ENCODE assay signal across 22 cellular contexts in genomic region chr2:213187386-213187785, GRCh38. TPM values are rescaled to one million over a fixed set of nuclear protein-coding genes. Genes with fewer than 3 reads are reported as not detected.
A peak's percentile ranks its signal among the peaks of the same experiment; 100 is the strongest.
DNase-seq lines count a peak whose midpoint lies in the region; ATAC-seq, FAIRE-seq and TF ChIP-seq lines count a peak whose summit lies in the region.
"Had no signal": no experiment of that assay in that cellular context is flagged by ENCODE, and none has a peak within 500 bp of the region (broad histone marks: within the 10 kb centered on the region; RNA-seq: fewer than 3 reads in every experiment).

No MANE protein-coding gene starts in this region.

- peaks cover 10% of the 10 kb centered on the region; the same call in 1 of the 2 replicates for H3F3A ChIP-seq in OCI-LY1 (ENCODE audit: insufficient read depth, low read length)

- H3K4me2 ChIP-seq in OCI-LY1 (ENCODE audit: low read length) (peak overlapping the region; percentile 53), osteoblast (ENCODE audit: insufficient read depth, low read length) (peak overlapping the region; percentile 17)

- H2AFZ ChIP-seq in OCI-LY1 (ENCODE audit: low read length) (no peak overlapping the region), osteoblast (ENCODE audit: low read length) (peak overlapping the region; percentile 21)
- H2AFZ ChIP-seq: PC-9 had no signal

- H3K9ac ChIP-seq in OCI-LY1 (ENCODE audit: low read length), result peak overlapping the region; percentile 48; the same call in 1 of the 2 replicates

- H3K27ac ChIP-seq in OCI-LY1 (ENCODE audit: low read depth, low read length, poor library complexity, severe bottlenecking) (peak overlapping the region; percentile 65), osteoblast (ENCODE audit: low read depth, low read length) (peak overlapping the region; percentile 73), left ventricle myocardium inferior (replicated peaks) (no peak overlapping the region)
- H3K27ac ChIP-seq: esophagus squamous epithelium, left lung, PC-9, prostate gland, testis had no signal

- no peak for ATAC-seq in GM18907 (IDR thresholded peaks at IDR 0.05; ENCODE audit: unreplicated experiment)
- ATAC-seq: activated CD4-positive, alpha-beta T cell treated with anti-CD3 and anti-CD28 coated beads for 36 hours; effector memory CD8-positive, alpha-beta T cell; stimulated activated naive B cell treated with anti-CD40 and anti-IgM and Interleukin-4, amounts not matched to agents 10 μg/mL and 1 μg/mL and 100 μg/mL, for 72 hours; T-cell had no signal

- H3K4me3 ChIP-seq in OCI-LY1 (ENCODE audit: low read depth, low read length, poor library complexity, severe bottlenecking) (peak overlapping the region; percentile 30), fibroblast of the aortic adventitia (ENCODE audit: low read depth, low read length) (no peak overlapping the region), osteoblast (ENCODE audit: insufficient read depth, low read length) (no peak overlapping the region), left ventricle myocardium inferior (no peak overlapping the region)
- H3K4me3 ChIP-seq: esophagus squamous epithelium, left lung, PC-9, prostate gland, testis had no signal

- H3K79me2 ChIP-seq in OCI-LY1 (ENCODE audit: insufficient read depth, low read length), result no peaks in the 10 kb centered on the region
- no peaks in the 10 kb centered on the region for H3K79me2 ChIP-seq in osteoblast (ENCODE audit: insufficient read depth, low read length)

- no peak for TF ChIP-seq POLR2A in GM12892 (IDR thresholded peaks at IDR 0.05; ENCODE audit: low read depth, low read length)

- intact Hi-C loops in left ventricle myocardium inferior (cut with micrococcal nuclease), result no loop called here

- TF ChIP-seq CTCF in OCI-LY1 (IDR thresholded peaks at IDR 0.05; ENCODE audit: low read length) (no peak), fibroblast of the aortic adventitia (IDR thresholded peaks at IDR 0.05; ENCODE audit: insufficient read depth, low read length) (no peak), osteoblast (IDR thresholded peaks at IDR 0.05; ENCODE audit: extremely low read depth, low read depth, low read length) (no peak), left ventricle myocardium inferior (IDR thresholded peaks at IDR 0.05; ENCODE audit: borderline replicate concordance) (no peak)

- no peaks in the 10 kb centered on the region for H3K9me2 ChIP-seq in OCI-LY1 (ENCODE audit: low read depth, low read length)

- no peaks in the 10 kb centered on the region for H4K20me1 ChIP-seq in OCI-LY1 (ENCODE audit: insufficient read depth, low read length)
- H4K20me1 ChIP-seq in osteoblast (ENCODE audit: insufficient read depth, low read length), result no peaks in the 10 kb centered on the region

- peaks cover 55% of the 10 kb centered on the region for H3K4me1 ChIP-seq in OCI-LY1 (ENCODE audit: insufficient read depth, low read length, severe bottlenecking)
- peaks cover 25% of the 10 kb centered on the region for H3K4me1 ChIP-seq in osteoblast (ENCODE audit: insufficient read depth, low read length)
- peaks cover 4% of the 10 kb centered on the region for H3K4me1 ChIP-seq in left ventricle myocardium inferior
- H3K4me1 ChIP-seq: left lung, prostate gland, testis had no signal

- peak; percentile 60 for FAIRE-seq in GM12892 (lab: Jason Lieb, UNC)
- FAIRE-seq: small intestine had no signal

- H3K9me3 ChIP-seq in OCI-LY1 (ENCODE audit: low read length) (peaks cover 9% of the 10 kb centered on the region; the same call in 1 of the 2 replicates), osteoblast (ENCODE audit: low read depth, low read length) (no peaks in the 10 kb centered on the region), left ventricle myocardium inferior (replicated peaks) (peaks cover 8% of the 10 kb centered on the region)
- H3K9me3 ChIP-seq: prostate gland, testis had no signal

- H3K36me3 ChIP-seq in OCI-LY1 (ENCODE audit: insufficient read depth, low read length) (no peaks in the 10 kb centered on the region), osteoblast (ENCODE audit: insufficient read depth, low read length) (no peaks in the 10 kb centered on the region), left ventricle myocardium inferior (no peaks in the 10 kb centered on the region)
- H3K36me3 ChIP-seq: esophagus squamous epithelium, left lung, prostate gland had no signal

- DNase-seq in GM12892 (ENCODE audit: insufficient read length), result no peak
- peak; percentile 13 for DNase-seq in fibroblast of the aortic adventitia (ENCODE audit: low read depth)
- no peak for DNase-seq in osteoblast (ENCODE audit: insufficient read length, low spot score, missing footprints)
- no peak for DNase-seq in activated CD8-positive, alpha-beta memory T cell treated with anti-CD3 and anti-CD28 coated beads for 24 hours
- DNase-seq in central memory CD4-positive, alpha-beta T cell, result no peak
- no peak for DNase-seq in left ventricle myocardium inferior
- DNase-seq: activated CD4-positive, alpha-beta T cell treated with anti-CD3 and anti-CD28 coated beads for 36 hours; CD4-positive, alpha-beta memory T cell; effector memory CD8-positive, alpha-beta T cell; esophagus squamous epithelium; left lung; NCI-H1105 treated with DMSO at 0.1 percent for 48 hours; NCI-H2081; SHP77 treated with DMSO at 0.1 percent for 48 hours; small intestine; stimulated activated naive B cell treated with anti-CD40 and anti-IgM and Interleukin-4, amounts not matched to agents 10 μg/mL and 1 μg/mL and 100 μg/mL, for 72 hours; T-cell; testis had no signal

- no peaks in the 10 kb centered on the region for H3K27me3 ChIP-seq in OCI-LY1 (ENCODE audit: insufficient read depth, low read length)
- H3K27me3 ChIP-seq in osteoblast (ENCODE audit: insufficient read depth, low read length), result no peaks in the 10 kb centered on the region
- H3K27me3 ChIP-seq in left ventricle myocardium inferior (ENCODE audit: low read depth), result no peaks in the 10 kb centered on the region
- H3K27me3 ChIP-seq: esophagus squamous epithelium, left lung, testis had no signal

RNA-seq across cellular contexts. Expression of gene IKZF2, which starts 36.0 kb away (rescaled TPM):
- polyA plus RNA-seq in GM12892 (2012; ENCODE audit: missing spikeins), result 73.9 TPM
- total RNA-seq in fibroblast of the aortic adventitia (ENCODE audit: low replicate concordance) (11.3 and 13.6 TPM in 2 replicates), osteoblast (10.3 and 11.9 TPM in 2 replicates), left ventricle myocardium inferior (6.8 TPM)
